1 cellular context compared by ENCODE assay signal in the genomic region with DNA sequence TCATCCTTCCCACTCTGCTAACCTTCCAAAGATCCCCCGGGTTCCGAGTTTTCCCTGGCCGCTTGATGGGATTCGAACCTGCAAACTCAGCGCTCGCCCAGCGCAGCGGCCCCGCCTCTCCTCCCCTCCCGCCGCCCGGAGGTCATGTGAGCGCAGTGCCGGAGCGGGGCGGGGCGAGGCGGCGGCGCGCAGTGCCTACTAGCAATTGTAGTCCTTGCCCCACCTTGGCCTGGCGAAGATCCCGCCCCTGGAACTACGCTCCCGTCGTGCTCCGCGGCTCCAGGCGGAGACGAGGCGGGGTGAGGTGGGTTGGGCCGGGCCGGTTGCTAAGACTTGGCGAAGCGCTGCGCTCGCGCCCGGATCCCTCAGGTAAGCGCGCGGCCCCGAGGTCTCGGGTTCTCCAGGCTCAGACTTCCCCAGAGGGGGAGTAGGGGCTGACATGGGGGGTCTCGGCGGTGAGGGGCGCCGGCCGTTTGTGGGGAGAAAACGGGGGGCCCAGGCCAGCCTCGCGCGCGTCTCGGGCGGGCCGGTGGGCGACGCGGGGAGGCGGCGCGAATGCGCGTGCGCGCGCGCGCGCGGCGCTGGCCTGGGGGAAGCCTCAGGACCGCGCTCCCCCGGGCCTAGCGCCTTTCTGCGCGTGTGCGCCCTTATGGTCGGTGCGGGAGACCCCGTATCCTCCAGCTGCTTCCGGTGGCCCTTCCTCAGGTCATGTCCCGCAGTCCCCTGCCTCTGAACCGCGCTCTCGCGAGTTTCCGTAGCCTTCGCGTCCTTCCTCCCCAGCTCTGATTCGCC.
TF ChIP-seq lines count a peak whose summit lies in the region.

A gene (plus strand): TSS at position 329 of the 792 bp plus-strand sequence. CDS start 6,649 bp downstream, outside the sequence.
A gene with protein sequence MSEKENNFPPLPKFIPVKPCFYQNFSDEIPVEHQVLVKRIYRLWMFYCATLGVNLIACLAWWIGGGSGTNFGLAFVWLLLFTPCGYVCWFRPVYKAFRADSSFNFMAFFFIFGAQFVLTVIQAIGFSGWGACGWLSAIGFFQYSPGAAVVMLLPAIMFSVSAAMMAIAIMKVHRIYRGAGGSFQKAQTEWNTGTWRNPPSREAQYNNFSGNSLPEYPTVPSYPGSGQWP (plus strand): TSS at position 329 of the 792 bp plus-strand sequence. CDS start 9,621 bp downstream, outside the sequence.

TF ChIP-seq in HepG2, 621 proteins besides CTCF, POLR2A, EP300 and RAD21 (continued from another document and continues in another):
- TF ChIP-seq, protein P1, sequence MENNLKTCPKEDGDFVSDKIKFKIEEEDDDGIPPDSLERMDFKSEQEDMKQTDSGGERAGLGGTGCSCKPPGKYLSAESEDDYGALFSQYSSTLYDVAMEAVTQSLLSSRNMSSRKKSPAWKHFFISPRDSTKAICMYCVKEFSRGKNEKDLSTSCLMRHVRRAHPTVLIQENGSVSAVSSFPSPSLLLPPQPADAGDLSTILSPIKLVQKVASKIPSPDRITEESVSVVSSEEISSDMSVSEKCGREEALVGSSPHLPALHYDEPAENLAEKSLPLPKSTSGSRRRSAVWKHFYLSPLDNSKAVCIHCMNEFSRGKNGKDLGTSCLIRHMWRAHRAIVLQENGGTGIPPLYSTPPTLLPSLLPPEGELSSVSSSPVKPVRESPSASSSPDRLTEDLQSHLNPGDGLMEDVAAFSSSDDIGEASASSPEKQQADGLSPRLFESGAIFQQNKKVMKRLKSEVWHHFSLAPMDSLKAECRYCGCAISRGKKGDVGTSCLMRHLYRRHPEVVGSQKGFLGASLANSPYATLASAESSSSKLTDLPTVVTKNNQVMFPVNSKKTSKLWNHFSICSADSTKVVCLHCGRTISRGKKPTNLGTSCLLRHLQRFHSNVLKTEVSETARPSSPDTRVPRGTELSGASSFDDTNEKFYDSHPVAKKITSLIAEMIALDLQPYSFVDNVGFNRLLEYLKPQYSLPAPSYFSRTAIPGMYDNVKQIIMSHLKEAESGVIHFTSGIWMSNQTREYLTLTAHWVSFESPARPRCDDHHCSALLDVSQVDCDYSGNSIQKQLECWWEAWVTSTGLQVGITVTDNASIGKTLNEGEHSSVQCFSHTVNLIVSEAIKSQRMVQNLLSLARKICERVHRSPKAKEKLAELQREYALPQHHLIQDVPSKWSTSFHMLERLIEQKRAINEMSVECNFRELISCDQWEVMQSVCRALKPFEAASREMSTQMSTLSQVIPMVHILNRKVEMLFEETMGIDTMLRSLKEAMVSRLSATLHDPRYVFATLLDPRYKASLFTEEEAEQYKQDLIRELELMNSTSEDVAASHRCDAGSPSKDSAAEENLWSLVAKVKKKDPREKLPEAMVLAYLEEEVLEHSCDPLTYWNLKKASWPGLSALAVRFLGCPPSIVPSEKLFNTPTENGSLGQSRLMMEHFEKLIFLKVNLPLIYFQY (CRISPR knock-in tag; IDR thresholded peaks at IDR 0.05; ENCODE audit: borderline replicate concordance): peak; percentile 91
- TF ChIP-seq ZNF790 (CRISPR knock-in tag; IDR thresholded peaks at IDR 0.05; ENCODE audit: borderline replicate concordance) (peak; percentile 42; the same call in 1 of the 2 replicates), ZNF264 (CRISPR knock-in tag; IDR thresholded peaks at IDR 0.05) (no peak), GATA4 (IDR thresholded peaks at IDR 0.05; ENCODE audit: borderline replicate concordance, low read depth) (peak; percentile 42; the same call in 1 of the 2 replicates), RELA (CRISPR knock-in tag; IDR thresholded peaks at IDR 0.05) (no peak), ZNF563 (CRISPR knock-in tag; IDR thresholded peaks at IDR 0.05) (peak; percentile 51; the same call in 1 of the 2 replicates), HOXA3 (CRISPR knock-in tag; IDR thresholded peaks at IDR 0.05) (peak; percentile 82), ZNF672 (CRISPR knock-in tag; IDR thresholded peaks at IDR 0.05) (peak; percentile 100), ZNF607 (CRISPR knock-in tag; IDR thresholded peaks at IDR 0.05; ENCODE audit: borderline replicate concordance) (peak; percentile 74; the same call in 1 of the 2 replicates), ZNF143 (CRISPR knock-in tag; IDR thresholded peaks at IDR 0.05) (peak; percentile 93), KDM2A (CRISPR knock-in tag; IDR thresholded peaks at IDR 0.05; ENCODE audit: borderline replicate concordance, low read depth) (peak; percentile 74), ZNF678 (CRISPR knock-in tag; IDR thresholded peaks at IDR 0.05) (no peak), MTA1 (CRISPR knock-in tag; IDR thresholded peaks at IDR 0.05; ENCODE audit: borderline replicate concordance) (peak; percentile 72; the same call in 1 of the 2 replicates), ZFAT (CRISPR knock-in tag; conservative IDR thresholded peaks at IDR 0.05) (no peak), ZNF274 (CRISPR knock-in tag; IDR thresholded peaks at IDR 0.05) (peak; percentile 32; the same call in 1 of the 2 replicates), TMF1 (CRISPR knock-in tag; IDR thresholded peaks at IDR 0.05; ENCODE audit: low read depth) (no peak), HNRNPK (IDR thresholded peaks at IDR 0.05; ENCODE audit: low read depth, low read length, poor library complexity, severe bottlenecking) (peak; percentile 48), HIVEP1 (CRISPR knock-in tag; IDR thresholded peaks at IDR 0.05) (0 out of 2 replicates have a peak, but pooled peaks have one; percentile 56), MAFG (CRISPR knock-in tag; IDR thresholded peaks at IDR 0.05) (no peak), ZNF616 (CRISPR knock-in tag; IDR thresholded peaks at IDR 0.05; ENCODE audit: low read depth) (0 out of 2 replicates have a peak, but pooled peaks have one; percentile 3), ZFP41 (CRISPR knock-in tag; IDR thresholded peaks at IDR 0.05; ENCODE audit: borderline replicate concordance) (no peak), ELF3 (CRISPR knock-in tag; IDR thresholded peaks at IDR 0.05) (peak; percentile 51; the same call in 1 of the 2 replicates), MIER2 (CRISPR knock-in tag; IDR thresholded peaks at IDR 0.05) (no peak), ISX (CRISPR knock-in tag; conservative IDR thresholded peaks at IDR 0.05) (no peak), SAP130 (CRISPR knock-in tag; IDR thresholded peaks at IDR 0.05; ENCODE audit: low read depth) (peak; percentile 88), STAG1 (CRISPR knock-in tag; IDR thresholded peaks at IDR 0.05) (no peak), TARDBP (CRISPR knock-in tag; IDR thresholded peaks at IDR 0.05) (no peak; the same call in 1 of the 2 replicates), ZNF343 (CRISPR knock-in tag; IDR thresholded peaks at IDR 0.05) (peak; percentile 81), RFX1 (IDR thresholded peaks at IDR 0.05) (peak; percentile 51; the same call in 1 of the 2 replicates), TAF1 (CRISPR knock-in tag; IDR thresholded peaks at IDR 0.05) (peak; percentile 31), THAP11 (CRISPR knock-in tag; IDR thresholded peaks at IDR 0.05) (peak; percentile 98), HHEX (CRISPR knock-in tag; IDR thresholded peaks at IDR 0.05) (peak; percentile 52; the same call in 1 of the 2 replicates), FOXO1 (CRISPR knock-in tag; IDR thresholded peaks at IDR 0.05) (no peak)
- TF ChIP-seq, protein P2, sequence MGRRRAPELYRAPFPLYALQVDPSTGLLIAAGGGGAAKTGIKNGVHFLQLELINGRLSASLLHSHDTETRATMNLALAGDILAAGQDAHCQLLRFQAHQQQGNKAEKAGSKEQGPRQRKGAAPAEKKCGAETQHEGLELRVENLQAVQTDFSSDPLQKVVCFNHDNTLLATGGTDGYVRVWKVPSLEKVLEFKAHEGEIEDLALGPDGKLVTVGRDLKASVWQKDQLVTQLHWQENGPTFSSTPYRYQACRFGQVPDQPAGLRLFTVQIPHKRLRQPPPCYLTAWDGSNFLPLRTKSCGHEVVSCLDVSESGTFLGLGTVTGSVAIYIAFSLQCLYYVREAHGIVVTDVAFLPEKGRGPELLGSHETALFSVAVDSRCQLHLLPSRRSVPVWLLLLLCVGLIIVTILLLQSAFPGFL (CRISPR knock-in tag; IDR thresholded peaks at IDR 0.05): no peak
- TF ChIP-seq, protein P3, sequence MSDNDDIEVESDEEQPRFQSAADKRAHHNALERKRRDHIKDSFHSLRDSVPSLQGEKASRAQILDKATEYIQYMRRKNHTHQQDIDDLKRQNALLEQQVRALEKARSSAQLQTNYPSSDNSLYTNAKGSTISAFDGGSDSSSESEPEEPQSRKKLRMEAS (IDR thresholded peaks at IDR 0.05): peak; percentile 77
- TF ChIP-seq, protein P4, sequence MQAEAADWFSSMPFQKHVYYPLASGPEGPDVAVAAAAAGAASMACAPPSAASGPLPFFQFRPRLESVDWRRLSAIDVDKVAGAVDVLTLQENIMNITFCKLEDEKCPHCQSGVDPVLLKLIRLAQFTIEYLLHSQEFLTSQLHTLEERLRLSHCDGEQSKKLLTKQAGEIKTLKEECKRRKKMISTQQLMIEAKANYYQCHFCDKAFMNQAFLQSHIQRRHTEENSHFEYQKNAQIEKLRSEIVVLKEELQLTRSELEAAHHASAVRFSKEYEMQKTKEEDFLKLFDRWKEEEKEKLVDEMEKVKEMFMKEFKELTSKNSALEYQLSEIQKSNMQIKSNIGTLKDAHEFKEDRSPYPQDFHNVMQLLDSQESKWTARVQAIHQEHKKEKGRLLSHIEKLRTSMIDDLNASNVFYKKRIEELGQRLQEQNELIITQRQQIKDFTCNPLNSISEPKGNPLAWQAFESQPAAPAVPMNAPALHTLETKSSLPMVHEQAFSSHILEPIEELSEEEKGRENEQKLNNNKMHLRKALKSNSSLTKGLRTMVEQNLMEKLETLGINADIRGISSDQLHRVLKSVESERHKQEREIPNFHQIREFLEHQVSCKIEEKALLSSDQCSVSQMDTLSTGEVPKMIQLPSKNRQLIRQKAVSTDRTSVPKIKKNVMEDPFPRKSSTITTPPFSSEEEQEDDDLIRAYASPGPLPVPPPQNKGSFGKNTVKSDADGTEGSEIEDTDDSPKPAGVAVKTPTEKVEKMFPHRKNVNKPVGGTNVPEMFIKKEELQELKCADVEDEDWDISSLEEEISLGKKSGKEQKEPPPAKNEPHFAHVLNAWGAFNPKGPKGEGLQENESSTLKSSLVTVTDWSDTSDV (CRISPR knock-in tag; IDR thresholded peaks at IDR 0.05): peak; percentile 72; the same call in 1 of the 2 replicates
- TF ChIP-seq, protein P5, sequence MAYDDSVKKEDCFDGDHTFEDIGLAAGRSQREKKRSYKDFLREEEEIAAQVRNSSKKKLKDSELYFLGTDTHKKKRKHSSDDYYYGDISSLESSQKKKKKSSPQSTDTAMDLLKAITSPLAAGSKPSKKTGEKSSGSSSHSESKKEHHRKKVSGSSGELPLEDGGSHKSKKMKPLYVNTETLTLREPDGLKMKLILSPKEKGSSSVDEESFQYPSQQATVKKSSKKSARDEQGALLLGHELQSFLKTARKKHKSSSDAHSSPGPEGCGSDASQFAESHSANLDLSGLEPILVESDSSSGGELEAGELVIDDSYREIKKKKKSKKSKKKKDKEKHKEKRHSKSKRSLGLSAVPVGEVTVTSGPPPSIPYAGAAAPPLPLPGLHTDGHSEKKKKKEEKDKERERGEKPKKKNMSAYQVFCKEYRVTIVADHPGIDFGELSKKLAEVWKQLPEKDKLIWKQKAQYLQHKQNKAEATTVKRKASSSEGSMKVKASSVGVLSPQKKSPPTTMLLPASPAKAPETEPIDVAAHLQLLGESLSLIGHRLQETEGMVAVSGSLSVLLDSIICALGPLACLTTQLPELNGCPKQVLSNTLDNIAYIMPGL (CRISPR knock-in tag; IDR thresholded peaks at IDR 0.05; ENCODE audit: borderline replicate concordance in 1 of 2, low read depth in 1 of 2): peak; percentile 57 to 66
- TF ChIP-seq, protein P6, sequence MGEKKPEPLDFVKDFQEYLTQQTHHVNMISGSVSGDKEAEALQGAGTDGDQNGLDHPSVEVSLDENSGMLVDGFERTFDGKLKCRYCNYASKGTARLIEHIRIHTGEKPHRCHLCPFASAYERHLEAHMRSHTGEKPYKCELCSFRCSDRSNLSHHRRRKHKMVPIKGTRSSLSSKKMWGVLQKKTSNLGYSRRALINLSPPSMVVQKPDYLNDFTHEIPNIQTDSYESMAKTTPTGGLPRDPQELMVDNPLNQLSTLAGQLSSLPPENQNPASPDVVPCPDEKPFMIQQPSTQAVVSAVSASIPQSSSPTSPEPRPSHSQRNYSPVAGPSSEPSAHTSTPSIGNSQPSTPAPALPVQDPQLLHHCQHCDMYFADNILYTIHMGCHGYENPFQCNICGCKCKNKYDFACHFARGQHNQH (CRISPR knock-in tag; IDR thresholded peaks at IDR 0.05): peak; percentile 4; the same call in 1 of the 2 replicates
- TF ChIP-seq, protein P7, sequence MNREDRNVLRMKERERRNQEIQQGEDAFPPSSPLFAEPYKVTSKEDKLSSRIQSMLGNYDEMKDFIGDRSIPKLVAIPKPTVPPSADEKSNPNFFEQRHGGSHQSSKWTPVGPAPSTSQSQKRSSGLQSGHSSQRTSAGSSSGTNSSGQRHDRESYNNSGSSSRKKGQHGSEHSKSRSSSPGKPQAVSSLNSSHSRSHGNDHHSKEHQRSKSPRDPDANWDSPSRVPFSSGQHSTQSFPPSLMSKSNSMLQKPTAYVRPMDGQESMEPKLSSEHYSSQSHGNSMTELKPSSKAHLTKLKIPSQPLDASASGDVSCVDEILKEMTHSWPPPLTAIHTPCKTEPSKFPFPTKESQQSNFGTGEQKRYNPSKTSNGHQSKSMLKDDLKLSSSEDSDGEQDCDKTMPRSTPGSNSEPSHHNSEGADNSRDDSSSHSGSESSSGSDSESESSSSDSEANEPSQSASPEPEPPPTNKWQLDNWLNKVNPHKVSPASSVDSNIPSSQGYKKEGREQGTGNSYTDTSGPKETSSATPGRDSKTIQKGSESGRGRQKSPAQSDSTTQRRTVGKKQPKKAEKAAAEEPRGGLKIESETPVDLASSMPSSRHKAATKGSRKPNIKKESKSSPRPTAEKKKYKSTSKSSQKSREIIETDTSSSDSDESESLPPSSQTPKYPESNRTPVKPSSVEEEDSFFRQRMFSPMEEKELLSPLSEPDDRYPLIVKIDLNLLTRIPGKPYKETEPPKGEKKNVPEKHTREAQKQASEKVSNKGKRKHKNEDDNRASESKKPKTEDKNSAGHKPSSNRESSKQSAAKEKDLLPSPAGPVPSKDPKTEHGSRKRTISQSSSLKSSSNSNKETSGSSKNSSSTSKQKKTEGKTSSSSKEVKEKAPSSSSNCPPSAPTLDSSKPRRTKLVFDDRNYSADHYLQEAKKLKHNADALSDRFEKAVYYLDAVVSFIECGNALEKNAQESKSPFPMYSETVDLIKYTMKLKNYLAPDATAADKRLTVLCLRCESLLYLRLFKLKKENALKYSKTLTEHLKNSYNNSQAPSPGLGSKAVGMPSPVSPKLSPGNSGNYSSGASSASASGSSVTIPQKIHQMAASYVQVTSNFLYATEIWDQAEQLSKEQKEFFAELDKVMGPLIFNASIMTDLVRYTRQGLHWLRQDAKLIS (CRISPR knock-in tag; IDR thresholded peaks at IDR 0.05): no peak
- TF ChIP-seq, protein P8, sequence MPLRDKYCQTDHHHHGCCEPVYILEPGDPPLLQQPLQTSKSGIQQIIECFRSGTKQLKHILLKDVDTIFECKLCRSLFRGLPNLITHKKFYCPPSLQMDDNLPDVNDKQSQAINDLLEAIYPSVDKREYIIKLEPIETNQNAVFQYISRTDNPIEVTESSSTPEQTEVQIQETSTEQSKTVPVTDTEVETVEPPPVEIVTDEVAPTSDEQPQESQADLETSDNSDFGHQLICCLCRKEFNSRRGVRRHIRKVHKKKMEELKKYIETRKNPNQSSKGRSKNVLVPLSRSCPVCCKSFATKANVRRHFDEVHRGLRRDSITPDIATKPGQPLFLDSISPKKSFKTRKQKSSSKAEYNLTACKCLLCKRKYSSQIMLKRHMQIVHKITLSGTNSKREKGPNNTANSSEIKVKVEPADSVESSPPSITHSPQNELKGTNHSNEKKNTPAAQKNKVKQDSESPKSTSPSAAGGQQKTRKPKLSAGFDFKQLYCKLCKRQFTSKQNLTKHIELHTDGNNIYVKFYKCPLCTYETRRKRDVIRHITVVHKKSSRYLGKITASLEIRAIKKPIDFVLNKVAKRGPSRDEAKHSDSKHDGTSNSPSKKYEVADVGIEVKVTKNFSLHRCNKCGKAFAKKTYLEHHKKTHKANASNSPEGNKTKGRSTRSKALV (CRISPR knock-in tag; IDR thresholded peaks at IDR 0.05): peak; percentile 68; the same call in 1 of the 2 replicates
